Comparison of ENCODE assay signal across 9 cellular contexts in genomic region chr1:156767101-156767878, GRCh38. TPM values are rescaled to one million over a fixed set of nuclear protein-coding genes. Genes with fewer than 3 reads are reported as not detected.
DNase-seq lines count a peak whose midpoint lies in the region; ATAC-seq, FAIRE-seq and TF ChIP-seq lines count a peak whose summit lies in the region.
"Had no signal": no experiment of that assay in that cellular context is flagged by ENCODE, and none has a peak within 500 bp of the region (broad histone marks: within the 10 kb centered on the region; RNA-seq: fewer than 3 reads in every experiment).

Gene PRCC (plus strand): TSS chr1:156767535. CDS start chr1:156767772, 237 bp downstream.

- H3K4me1 Mint-ChIP-seq in chondrocyte (ENCODE audit: low read depth) = peaks cover 34% of the 10 kb centered on the region

- ATAC-seq in GM19035 (IDR thresholded peaks at IDR 0.05; ENCODE audit: unreplicated experiment) (peak; percentile 88), HG03354 (IDR thresholded peaks at IDR 0.05; ENCODE audit: poor library complexity, severe bottlenecking, unreplicated experiment) (peak; percentile 96)

- peak within 1 kb of the TSS; percentile 86 to 99 for H3K9ac ChIP-seq in kidney (ENCODE audit: low read length in 2 of 2)

- H3K4me3 ChIP-seq in AG10803 (ENCODE audit: low read length) = peak within 1 kb of the TSS; percentile 97
- peak within 1 kb of the TSS; percentile 96 to 98 for H3K4me3 ChIP-seq in kidney (ENCODE audit: low read length in 2 of 2)

- H3K4me1 ChIP-seq in kidney (ENCODE audit: control insufficient read depth in 1 of 2, insufficient read depth in 1 of 2, low read depth in 1 of 2, low read length in 2 of 2) = peaks cover 16 to 22% of the 10 kb centered on the region in 2 donors

- no peaks in the 10 kb centered on the region for H3K27me3 Mint-ChIP-seq in chondrocyte (ENCODE audit: low read depth)
- H3K27me3 Mint-ChIP-seq: dendritic cell treated with granulocyte-macrophage colony-stimulating factor and Interleukin-4, amounts not matched to agents 40 ng/mL and 50 ng/mL, for 4 days had no signal

- peak within 1 kb of the TSS; percentile 94 to 96 for H3K27ac ChIP-seq in kidney (ENCODE audit: low read depth in 2 of 2, low read length in 2 of 2)

- FAIRE-seq in kidney (lab: Jason Lieb, UNC) = peak; percentile 96

- no peak within 1 kb of the TSS for H3K4me3 Mint-ChIP-seq in chondrocyte (ENCODE audit: unreplicated experiment)
- H3K4me3 Mint-ChIP-seq: dendritic cell treated with granulocyte-macrophage colony-stimulating factor and Interleukin-4, amounts not matched to agents 40 ng/mL and 50 ng/mL, for 4 days had no signal

- TF ChIP-seq CTCF in AG10803 (conservative IDR thresholded peaks at IDR 0.05; ENCODE audit: low read length) = no peak; the same call in 1 of the 2 replicates
- TF ChIP-seq CTCF in chondrocyte (IDR thresholded peaks at IDR 0.05) = peak; percentile 42
- TF ChIP-seq CTCF in kidney (IDR thresholded peaks at IDR 0.05; ENCODE audit: borderline replicate concordance, extremely low read depth, insufficient read depth) = peak; percentile 12

- peaks cover 6% of the 10 kb centered on the region for H3K36me3 Mint-ChIP-seq in chondrocyte (ENCODE audit: low read depth)

- no peaks in the 10 kb centered on the region for H3K9me3 ChIP-seq in kidney (ENCODE audit: control insufficient read depth in 1 of 2, low read length in 2 of 2)

- peaks cover 0 to 7% of the 10 kb centered on the region in 2 donors for H3K36me3 ChIP-seq in kidney (ENCODE audit: control insufficient read depth in 1 of 2, insufficient read depth in 2 of 2, low read length in 2 of 2)

- no peak within 1 kb of the TSS for H3K27ac Mint-ChIP-seq in chondrocyte (ENCODE audit: unreplicated experiment)
- H3K27ac Mint-ChIP-seq: dendritic cell treated with granulocyte-macrophage colony-stimulating factor and Interleukin-4, amounts not matched to agents 40 ng/mL and 50 ng/mL, for 4 days had no signal

- H3K9me3 Mint-ChIP-seq in chondrocyte (ENCODE audit: low read depth) = no peaks in the 10 kb centered on the region
- H3K9me3 Mint-ChIP-seq: dendritic cell treated with granulocyte-macrophage colony-stimulating factor and Interleukin-4, amounts not matched to agents 40 ng/mL and 50 ng/mL, for 4 days had no signal

- intact Hi-C loops in kidney (cut with DNase I) = no loop called here

- DNase-seq in AG10803 (ENCODE audit: low read depth) (peak; percentile 100), NCI-H446 treated with DMSO at 0.1 percent for 48 hours (lab: John Stamatoyannopoulos, UW) (peak; percentile 100), chondrocyte (ENCODE audit: low spot score) (peak; percentile 98), kidney (peak; percentile 99)
- DNase-seq in activated CD4-positive, CD25-positive, alpha-beta regulatory T cell treated with anti-CD3 and anti-CD28 coated beads, Interleukin-2, amount 50 U/mL, for 72 hours = peak; percentile 85
- peak; percentile 97 for DNase-seq in stimulated activated CD4-positive, alpha-beta T cell treated with anti-CD3 and anti-CD28 coated beads, Interleukin-15, amount 100 ng/mL, for 24 hours

RNA-seq across cellular contexts. Expression of gene PRCC, which starts in this region (rescaled TPM):
- total RNA-seq in chondrocyte = 57.0 to 61.7 TPM (median 60.9 TPM) in 3 replicates
- 52.8 TPM for total RNA-seq in kidney
- polyA plus RNA-seq in kidney (ENCODE audit: insufficient read depth, low read depth, low replicate concordance) = 50.5 TPM

Comparison
In these comparisons a context has a peak if more than half of its experiments do, and no peak if none do; other contexts are left out.
1. Peak in every context shown above with its lines: DNase-seq, ATAC-seq, H3K4me3 ChIP-seq and H3K27ac ChIP-seq.